ENCODE assay signal across 21 cellular contexts in the genomic region with DNA sequence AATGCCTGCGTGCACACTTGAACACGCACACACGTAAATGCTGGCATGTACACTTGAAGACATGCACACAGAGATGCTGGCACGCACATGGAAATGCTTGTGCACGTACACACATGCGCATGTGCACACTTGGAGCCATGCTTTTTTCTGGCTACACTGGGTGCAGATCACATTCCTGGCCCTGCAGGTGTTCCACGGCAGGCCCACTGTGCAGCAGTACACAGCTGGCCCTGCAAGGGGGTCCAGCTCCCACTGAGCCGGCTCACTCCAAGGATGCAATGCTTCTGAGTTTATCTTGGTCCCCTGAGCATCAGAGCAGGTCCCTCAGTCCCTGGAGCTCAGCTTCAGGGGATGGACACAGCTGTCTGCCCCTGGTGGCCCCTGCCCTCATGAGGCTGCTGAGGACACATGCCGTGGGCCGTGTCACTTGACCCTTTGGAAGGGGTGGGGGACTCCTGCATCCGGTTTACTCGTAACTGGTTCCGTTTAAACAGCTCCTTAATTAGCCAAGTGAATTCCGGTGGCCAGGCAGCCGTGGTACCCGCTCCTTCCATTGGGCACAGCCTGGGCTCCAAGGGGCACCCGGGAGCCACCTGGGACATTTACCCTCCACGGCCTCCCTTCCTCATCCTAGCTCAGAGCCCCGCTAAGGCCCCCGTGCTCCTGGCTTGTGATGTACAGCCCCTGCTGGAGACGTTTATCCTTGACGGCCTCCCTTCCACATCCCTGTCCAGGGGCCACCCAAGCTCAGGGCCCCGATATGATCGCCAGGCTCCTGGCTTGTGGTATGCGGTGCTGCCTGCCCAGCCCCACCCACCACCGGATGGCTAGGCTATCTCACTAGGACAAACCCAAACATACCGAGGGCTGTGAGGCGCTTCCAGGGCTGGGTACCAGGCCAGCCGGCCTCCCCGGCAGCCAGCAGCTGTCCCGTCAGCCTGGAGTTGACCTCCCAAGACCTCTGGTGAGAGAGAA.
"Had no signal": no experiment of that assay in that cellular context is flagged by ENCODE, and none has a peak within 500 bp of the region (broad histone marks: within the 10 kb centered on the region; RNA-seq: fewer than 3 reads in every experiment).

No MANE protein-coding gene starts in this region.

- H3K27ac Mint-ChIP-seq: activated CD4-positive, alpha-beta memory T cell treated with anti-CD3 and anti-CD28 coated beads for 36 hours; activated CD8-positive, alpha-beta memory T cell treated with anti-CD3 and anti-CD28 coated beads, Interleukin-2, amount 10 ng/mL, durations not matched to agents 7 days and 5 days; activated naive CD8-positive, alpha-beta T cell; neural progenitor cell; stimulated activated naive CD8-positive, alpha-beta T cell treated with anti-CD3 and anti-CD28 coated beads, Interleukin-15, Interleukin-2, amounts not matched to agents 100 ng/mL and 50 ng/mL, for 24 hours; T-cell; type B pancreatic cell had no signal

- FAIRE-seq: keratinocyte, small intestine had no signal

- H3K4me3 ChIP-seq: body of pancreas, coronary artery, esophagus muscularis mucosa, neural progenitor cell, ovary had no signal

- H3K4me3 Mint-ChIP-seq: activated CD4-positive, alpha-beta memory T cell treated with anti-CD3 and anti-CD28 coated beads for 36 hours; activated CD8-positive, alpha-beta memory T cell treated with anti-CD3 and anti-CD28 coated beads, Interleukin-2, amount 10 ng/mL, durations not matched to agents 7 days and 5 days; activated naive CD8-positive, alpha-beta T cell; neural progenitor cell; stimulated activated naive CD8-positive, alpha-beta T cell treated with anti-CD3 and anti-CD28 coated beads, Interleukin-15, Interleukin-2, amounts not matched to agents 100 ng/mL and 50 ng/mL, for 24 hours; T-cell; type B pancreatic cell had no signal

- ATAC-seq: activated CD8-positive, alpha-beta memory T cell treated with anti-CD3 and anti-CD28 coated beads, Interleukin-2, amount 10 ng/mL, durations not matched to agents 7 days and 5 days; body of pancreas; T-cell had no signal

- H3K27ac ChIP-seq: body of pancreas, coronary artery, esophagus muscularis mucosa, neural progenitor cell, ovary had no signal

- H3K4me2 ChIP-seq: neural progenitor cell had no signal

- DNase-seq: activated CD4-positive, alpha-beta memory T cell treated with anti-CD3 and anti-CD28 coated beads for 36 hours; activated CD4-positive, alpha-beta T cell treated with anti-CD3 and anti-CD28 coated beads for 1 hour; activated CD8-positive, alpha-beta memory T cell treated with anti-CD3 and anti-CD28 coated beads, Interleukin-2, amount 10 ng/mL, durations not matched to agents 7 days and 5 days; activated T-cell treated with anti-CD3 and anti-CD28 coated beads, Interleukin-2, amount 50 U/mL, for 1 hour; amniotic stem cell; central memory CD4-positive, alpha-beta T cell; effector CD4-positive, alpha-beta T cell; hippocampal formation; midbrain; small intestine; T-cell; T-helper 9 cell had no signal

- H3K9ac ChIP-seq: neural progenitor cell had no signal

- H3K9me3 ChIP-seq: body of pancreas, esophagus muscularis mucosa, ovary had no signal

- H3K36me3 ChIP-seq: neural progenitor cell, ovary had no signal

- H2AFZ ChIP-seq: neural progenitor cell had no signal

- H3K4me1 Mint-ChIP-seq: activated CD8-positive, alpha-beta memory T cell treated with anti-CD3 and anti-CD28 coated beads, Interleukin-2, amount 10 ng/mL, durations not matched to agents 7 days and 5 days; T-cell had no signal

- H3K9me3 Mint-ChIP-seq: activated CD4-positive, alpha-beta memory T cell treated with anti-CD3 and anti-CD28 coated beads for 36 hours; neural progenitor cell; stimulated activated naive CD8-positive, alpha-beta T cell treated with anti-CD3 and anti-CD28 coated beads, Interleukin-15, Interleukin-2, amounts not matched to agents 100 ng/mL and 50 ng/mL, for 24 hours; T-cell; type B pancreatic cell had no signal

- H3K4me1 ChIP-seq: body of pancreas, neural progenitor cell had no signal

- H3K36me3 Mint-ChIP-seq: activated CD4-positive, alpha-beta memory T cell treated with anti-CD3 and anti-CD28 coated beads for 36 hours; activated CD8-positive, alpha-beta memory T cell treated with anti-CD3 and anti-CD28 coated beads, Interleukin-2, amount 10 ng/mL, durations not matched to agents 7 days and 5 days; activated naive CD8-positive, alpha-beta T cell; neural progenitor cell; T-cell; type B pancreatic cell had no signal

- H3K27me3 Mint-ChIP-seq: activated CD4-positive, alpha-beta memory T cell treated with anti-CD3 and anti-CD28 coated beads for 36 hours; stimulated activated naive CD8-positive, alpha-beta T cell treated with anti-CD3 and anti-CD28 coated beads, Interleukin-15, Interleukin-2, amounts not matched to agents 100 ng/mL and 50 ng/mL, for 24 hours; type B pancreatic cell had no signal

- H3K27me3 ChIP-seq: body of pancreas, neural progenitor cell, ovary had no signal
